In the genomic region with DNA sequence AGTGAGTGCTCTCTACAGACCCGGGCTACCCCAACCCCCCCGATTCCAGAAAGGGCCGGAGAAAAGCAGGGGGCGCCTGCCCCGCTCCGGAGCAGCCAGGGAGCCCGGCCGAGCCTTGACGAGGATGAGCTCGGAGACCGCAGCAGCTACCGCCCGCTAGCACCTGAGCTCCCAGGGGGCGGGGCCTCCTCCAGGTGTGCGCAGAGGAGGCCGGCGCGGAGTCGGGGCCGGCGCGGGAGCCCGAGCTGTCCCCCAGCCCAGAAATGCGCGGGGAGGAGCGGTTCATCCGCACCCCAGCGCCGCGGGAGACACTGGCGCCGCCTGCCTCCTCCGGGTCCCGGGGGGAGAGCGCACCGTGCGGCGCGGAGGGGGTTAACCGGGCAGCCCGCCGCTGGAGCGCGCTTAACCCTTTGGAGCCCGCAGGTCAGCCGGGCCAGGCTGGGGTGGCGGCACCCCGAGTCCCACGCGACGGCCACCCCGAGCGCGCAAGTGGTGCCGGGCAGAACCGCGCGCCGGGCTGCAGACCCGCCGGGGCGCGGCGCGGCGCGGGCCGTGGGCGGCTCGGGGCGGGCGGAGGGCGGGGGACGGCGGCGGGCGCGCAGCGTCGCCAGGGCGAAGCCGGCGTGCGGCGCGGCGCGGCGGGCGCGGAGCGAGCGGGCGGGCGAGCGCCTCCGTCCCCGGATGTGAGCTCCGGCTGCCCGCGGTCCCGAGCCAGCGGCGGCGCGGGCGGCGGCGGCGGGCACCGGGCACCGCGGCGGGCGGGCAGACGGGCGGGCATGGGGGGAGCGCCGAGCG, we compare ENCODE assay signal across 8 cellular contexts. TPM values are rescaled to one million over a fixed set of nuclear protein-coding genes. Genes with fewer than 3 reads are reported as not detected.
A peak's percentile ranks its signal among the peaks of the same experiment; 100 is the strongest.
DNase-seq lines count a peak whose midpoint lies in the region.

A gene (plus strand): TSS at position 615 of the 795 bp plus-strand sequence. CDS start 556 bp downstream, outside the sequence.

- peaks cover 37% of the 10 kb centered on the region for H3K27me3 Mint-ChIP-seq in activated naive CD4-positive, alpha-beta T cell treated with anti-CD3 and anti-CD28 coated beads, Interleukin-2, amount 50 U/mL, for 24 hours

- no peaks in the 10 kb centered on the region for H3K27me3 ChIP-seq in SJCRH30

- H3K4me3 Mint-ChIP-seq in activated naive CD4-positive, alpha-beta T cell treated with anti-CD3 and anti-CD28 coated beads, Interleukin-2, amount 50 U/mL, for 24 hours = peak within 1 kb of the TSS; percentile 70

- H3K4me1 Mint-ChIP-seq in activated naive CD4-positive, alpha-beta T cell treated with anti-CD3 and anti-CD28 coated beads, Interleukin-2, amount 50 U/mL, for 24 hours = peaks cover 4% of the 10 kb centered on the region

- no peaks in the 10 kb centered on the region for H3K9me3 Mint-ChIP-seq in activated naive CD4-positive, alpha-beta T cell treated with anti-CD3 and anti-CD28 coated beads, Interleukin-2, amount 50 U/mL, for 24 hours

- no peaks in the 10 kb centered on the region for H3K4me1 ChIP-seq in SJCRH30

- H3K9me3 ChIP-seq in SJCRH30 (replicated peaks) = no peaks in the 10 kb centered on the region

- peak; percentile 84 for DNase-seq in COLO668 (lab: John Stamatoyannopoulos, UW; ENCODE audit: unreplicated experiment)
- peak; percentile 77 for DNase-seq in HT-29 (ENCODE audit: low spot score)
- peak; percentile 10 to 59 for DNase-seq in hippocampal formation (lab: John Stamatoyannopoulos, UW)
- peak; percentile 76 for DNase-seq in retina
- DNase-seq in HCEC 1CT = no peak
- DNase-seq in AML-193 (lab: John Stamatoyannopoulos, UW) = no peak
- DNase-seq in SJCRH30 = no peak

- no peak within 1 kb of the TSS for H3K27ac ChIP-seq in SJCRH30

- H3K36me3 Mint-ChIP-seq in activated naive CD4-positive, alpha-beta T cell treated with anti-CD3 and anti-CD28 coated beads, Interleukin-2, amount 50 U/mL, for 24 hours = no peaks in the 10 kb centered on the region

- no peak within 1 kb of the TSS for H3K27ac Mint-ChIP-seq in activated naive CD4-positive, alpha-beta T cell treated with anti-CD3 and anti-CD28 coated beads, Interleukin-2, amount 50 U/mL, for 24 hours

- H3K36me3 ChIP-seq in SJCRH30 = no peaks in the 10 kb centered on the region

- no peak within 1 kb of the TSS for H3K4me3 ChIP-seq in SJCRH30

RNA-seq across cellular contexts. Expression of the gene that starts here (rescaled TPM):
- total RNA-seq in HT-29 (2014; rRNA removed; shearing (Covaris generic)) = 17.1 and 25.3 TPM in 2 replicates
- not detected in 2 replicates for total RNA-seq in SJCRH30 (2014; rRNA removed; shearing (Covaris generic))

Comparison
In these comparisons a context has a peak if more than half of its experiments do, and no peak if none do; other contexts are left out.
1. RNA of the gene that starts here (total RNA-seq): 17.1 to 25.3 TPM in HT-29; not detected in SJCRH30; every median in the first group is over 10 times any median in the second.
2. DNase-seq: peak in COLO668 (single experiment), HT-29 (single experiment), hippocampal formation (2 of 2) and retina (single experiment); none in HCEC 1CT (single experiment), AML-193 (0 of 2) and SJCRH30 (0 of 2).